2 cellular contexts compared by ENCODE assay signal in genomic region chr5:143146161-143146560, GRCh38.
TF ChIP-seq lines count a peak whose summit lies in the region.

No MANE protein-coding gene starts in this region.

TF ChIP-seq in IMR-90, 13 proteins besides CTCF, POLR2A, EP300 and RAD21:
- TF ChIP-seq RCOR1 (IDR thresholded peaks at IDR 0.05; ENCODE audit: insufficient replicate concordance, low read length): no peak

TF ChIP-seq in SK-N-SH treated with all-trans-retinoic acid at 6 μM for 48 hours, 23 proteins besides CTCF, POLR2A, EP300 and RAD21:
- TF ChIP-seq CSDC2 (CRISPR knock-in tag; IDR thresholded peaks at IDR 0.05): no peak
- TF ChIP-seq ZFP30 (CRISPR knock-in tag; IDR thresholded peaks at IDR 0.05): no peak
- no peak for TF ChIP-seq ZNF70 (CRISPR knock-in tag; IDR thresholded peaks at IDR 0.05)
- TF ChIP-seq, protein P1, sequence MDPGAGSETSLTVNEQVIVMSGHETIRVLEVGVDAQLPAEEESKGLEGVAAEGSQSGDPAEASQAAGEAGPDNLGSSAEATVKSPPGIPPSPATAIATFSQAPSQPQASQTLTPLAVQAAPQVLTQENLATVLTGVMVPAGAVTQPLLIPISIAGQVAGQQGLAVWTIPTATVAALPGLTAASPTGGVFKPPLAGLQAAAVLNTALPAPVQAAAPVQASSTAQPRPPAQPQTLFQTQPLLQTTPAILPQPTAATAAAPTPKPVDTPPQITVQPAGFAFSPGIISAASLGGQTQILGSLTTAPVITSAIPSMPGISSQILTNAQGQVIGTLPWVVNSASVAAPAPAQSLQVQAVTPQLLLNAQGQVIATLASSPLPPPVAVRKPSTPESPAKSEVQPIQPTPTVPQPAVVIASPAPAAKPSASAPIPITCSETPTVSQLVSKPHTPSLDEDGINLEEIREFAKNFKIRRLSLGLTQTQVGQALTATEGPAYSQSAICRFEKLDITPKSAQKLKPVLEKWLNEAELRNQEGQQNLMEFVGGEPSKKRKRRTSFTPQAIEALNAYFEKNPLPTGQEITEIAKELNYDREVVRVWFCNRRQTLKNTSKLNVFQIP (CRISPR knock-in tag; IDR thresholded peaks at IDR 0.05; ENCODE audit: borderline replicate concordance, low read depth): no peak
- TF ChIP-seq, protein P2, sequence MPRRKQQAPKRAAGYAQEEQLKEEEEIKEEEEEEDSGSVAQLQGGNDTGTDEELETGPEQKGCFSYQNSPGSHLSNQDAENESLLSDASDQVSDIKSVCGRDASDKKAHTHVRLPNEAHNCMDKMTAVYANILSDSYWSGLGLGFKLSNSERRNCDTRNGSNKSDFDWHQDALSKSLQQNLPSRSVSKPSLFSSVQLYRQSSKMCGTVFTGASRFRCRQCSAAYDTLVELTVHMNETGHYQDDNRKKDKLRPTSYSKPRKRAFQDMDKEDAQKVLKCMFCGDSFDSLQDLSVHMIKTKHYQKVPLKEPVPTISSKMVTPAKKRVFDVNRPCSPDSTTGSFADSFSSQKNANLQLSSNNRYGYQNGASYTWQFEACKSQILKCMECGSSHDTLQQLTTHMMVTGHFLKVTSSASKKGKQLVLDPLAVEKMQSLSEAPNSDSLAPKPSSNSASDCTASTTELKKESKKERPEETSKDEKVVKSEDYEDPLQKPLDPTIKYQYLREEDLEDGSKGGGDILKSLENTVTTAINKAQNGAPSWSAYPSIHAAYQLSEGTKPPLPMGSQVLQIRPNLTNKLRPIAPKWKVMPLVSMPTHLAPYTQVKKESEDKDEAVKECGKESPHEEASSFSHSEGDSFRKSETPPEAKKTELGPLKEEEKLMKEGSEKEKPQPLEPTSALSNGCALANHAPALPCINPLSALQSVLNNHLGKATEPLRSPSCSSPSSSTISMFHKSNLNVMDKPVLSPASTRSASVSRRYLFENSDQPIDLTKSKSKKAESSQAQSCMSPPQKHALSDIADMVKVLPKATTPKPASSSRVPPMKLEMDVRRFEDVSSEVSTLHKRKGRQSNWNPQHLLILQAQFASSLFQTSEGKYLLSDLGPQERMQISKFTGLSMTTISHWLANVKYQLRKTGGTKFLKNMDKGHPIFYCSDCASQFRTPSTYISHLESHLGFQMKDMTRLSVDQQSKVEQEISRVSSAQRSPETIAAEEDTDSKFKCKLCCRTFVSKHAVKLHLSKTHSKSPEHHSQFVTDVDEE (CRISPR knock-in tag; IDR thresholded peaks at IDR 0.05): no peak
- TF ChIP-seq, protein P3, sequence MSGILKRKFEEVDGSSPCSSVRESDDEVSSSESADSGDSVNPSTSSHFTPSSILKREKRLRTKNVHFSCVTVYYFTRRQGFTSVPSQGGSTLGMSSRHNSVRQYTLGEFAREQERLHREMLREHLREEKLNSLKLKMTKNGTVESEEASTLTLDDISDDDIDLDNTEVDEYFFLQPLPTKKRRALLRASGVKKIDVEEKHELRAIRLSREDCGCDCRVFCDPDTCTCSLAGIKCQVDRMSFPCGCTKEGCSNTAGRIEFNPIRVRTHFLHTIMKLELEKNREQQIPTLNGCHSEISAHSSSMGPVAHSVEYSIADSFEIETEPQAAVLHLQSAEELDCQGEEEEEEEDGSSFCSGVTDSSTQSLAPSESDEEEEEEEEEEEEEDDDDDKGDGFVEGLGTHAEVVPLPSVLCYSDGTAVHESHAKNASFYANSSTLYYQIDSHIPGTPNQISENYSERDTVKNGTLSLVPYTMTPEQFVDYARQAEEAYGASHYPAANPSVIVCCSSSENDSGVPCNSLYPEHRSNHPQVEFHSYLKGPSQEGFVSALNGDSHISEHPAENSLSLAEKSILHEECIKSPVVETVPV (CRISPR knock-in tag; IDR thresholded peaks at IDR 0.05): no peak
- TF ChIP-seq PATZ1 (CRISPR knock-in tag; IDR thresholded peaks at IDR 0.05; ENCODE audit: borderline replicate concordance): no peak
- no peak for TF ChIP-seq ESRRG (CRISPR knock-in tag; IDR thresholded peaks at IDR 0.05)
- no peak for TF ChIP-seq SNAI2 (CRISPR knock-in tag; IDR thresholded peaks at IDR 0.05)
- no peak for TF ChIP-seq ZC3H10 (CRISPR knock-in tag; IDR thresholded peaks at IDR 0.05)
- no peak for TF ChIP-seq OSR1 (CRISPR knock-in tag; IDR thresholded peaks at IDR 0.05)
- no peak for TF ChIP-seq ARNTL (CRISPR knock-in tag; IDR thresholded peaks at IDR 0.05; ENCODE audit: borderline replicate concordance, low read depth)
